Comparison of ENCODE assay signal across 9 cellular contexts in genomic region chr5:1545798-1546355, GRCh38. TPM values are rescaled to one million over a fixed set of nuclear protein-coding genes. Genes with fewer than 3 reads are reported as not detected.
DNase-seq lines count a peak whose midpoint lies in the region; FAIRE-seq and TF ChIP-seq lines count a peak whose summit lies in the region.
"Had no signal": no experiment of that assay in that cellular context is flagged by ENCODE, and none has a peak within 500 bp of the region (broad histone marks: within the 10 kb centered on the region; RNA-seq: fewer than 3 reads in every experiment).

No MANE protein-coding gene starts in this region.

- H3K36me3 ChIP-seq in endothelial cell of umbilical vein (ENCODE audit: control insufficient read depth in 2 of 2, extremely low read depth in 1 of 2, insufficient read depth in 2 of 2, low read length in 2 of 2) (no peaks in the 10 kb centered on the region), thyroid gland (no peaks in the 10 kb centered on the region), tibial artery (no peaks in the 10 kb centered on the region)

- CTCF ChIA-PET in endothelial cell of umbilical vein (lab: Charles Lee): interaction anchor here (1.0 kb wide), 1 partner anchor 11 kb away, joined by 3 read pairs; no protein-coding TSS in a partner anchor

- TF ChIP-seq CTCF in endothelial cell of umbilical vein (IDR thresholded peaks at IDR 0.05; ENCODE audit: extremely low read depth in 1 of 2, insufficient read depth in 1 of 2, low read depth in 1 of 2, low read length in 2 of 2) (no peak), thyroid gland (IDR thresholded peaks at IDR 0.05) (no peak), tibial artery (IDR thresholded peaks at IDR 0.05) (no peak)

- no peaks in the 10 kb centered on the region for H3K79me2 ChIP-seq in endothelial cell of umbilical vein (ENCODE audit: control insufficient read depth, insufficient read depth, low read length)
- H3K79me2 ChIP-seq: parathyroid adenoma had no signal

- H2AFZ ChIP-seq in endothelial cell of umbilical vein (ENCODE audit: low read depth, low read length): no peak overlapping the region
- H2AFZ ChIP-seq: parathyroid adenoma had no signal

- dilution Hi-C loops in endothelial cell of umbilical vein (cut with MboI; ENCODE audit: extremely low pct_ligation_motif_present, low sequenced_read_pairs): no loop called here

- H3K27me3 ChIP-seq in endothelial cell of umbilical vein (ENCODE audit: control insufficient read depth in 2 of 2, insufficient read depth in 2 of 2, low read length in 2 of 2): no peaks in the 10 kb centered on the region
- no peaks in the 10 kb centered on the region for H3K27me3 ChIP-seq in thyroid gland
- H3K27me3 ChIP-seq in tibial artery: no peaks in the 10 kb centered on the region

- peak; percentile 40 for DNase-seq in activated CD8-positive, alpha-beta memory T cell treated with anti-CD3 and anti-CD28 coated beads, Interleukin-2, amount 50 U/mL, for 48 hours
- no peak for DNase-seq in activated CD8-positive, alpha-beta memory T cell treated with anti-CD3 and anti-CD28 coated beads, Interleukin-2, amount 50 U/mL, for 4 hours
- DNase-seq in NCI-H2196 (lab: John Stamatoyannopoulos, UW; ENCODE audit: unreplicated experiment): peak; percentile 95
- no peak for DNase-seq in endothelial cell of umbilical vein (ENCODE audit: low read depth, low spot score)
- peak; percentile 46 to 49 for DNase-seq in thyroid gland
- no peak for DNase-seq in tibial artery
- no peak for DNase-seq in hypothalamus (lab: John Stamatoyannopoulos, UW)
- no peak for DNase-seq in SKM-1 treated with dmso at 0.1 percent for 144 hours (lab: John Stamatoyannopoulos, UW; ENCODE audit: unreplicated experiment)

- TF ChIP-seq POLR2A in endothelial cell of umbilical vein (IDR thresholded peaks at IDR 0.05; ENCODE audit: low read depth, low read length) (no peak), thyroid gland (IDR thresholded peaks at IDR 0.05) (no peak)

- H3K9me3 ChIP-seq in endothelial cell of umbilical vein (replicated peaks; ENCODE audit: control insufficient read depth, insufficient read depth, low read length) (no peaks in the 10 kb centered on the region), thyroid gland (no peaks in the 10 kb centered on the region), tibial artery (no peaks in the 10 kb centered on the region)

- no peak overlapping the region for H3K27ac ChIP-seq in endothelial cell of umbilical vein (ENCODE audit: insufficient read depth, low read depth, low read length)
- H3K27ac ChIP-seq in thyroid gland: no peak overlapping the region
- no peak overlapping the region for H3K27ac ChIP-seq in tibial artery
- H3K27ac ChIP-seq: parathyroid adenoma had no signal

- no peak overlapping the region for H3K9ac ChIP-seq in endothelial cell of umbilical vein (replicated peaks; ENCODE audit: extremely low read depth, insufficient read depth, low read length)
- H3K9ac ChIP-seq: parathyroid adenoma had no signal

- H3K4me1 ChIP-seq in endothelial cell of umbilical vein (ENCODE audit: control insufficient read depth, extremely low read depth, insufficient read depth, low read length) (peaks cover 3% of the 10 kb centered on the region), thyroid gland (peaks cover 0 to 12% of the 10 kb centered on the region in 2 donors), tibial artery (peaks cover 0 to 31% (median 9%) of the 10 kb centered on the region in 4 donors)
- H3K4me1 ChIP-seq: parathyroid adenoma had no signal

- H3K4me3 ChIP-seq in endothelial cell of umbilical vein (replicated peaks in 1 of 3; ENCODE audit: insufficient read depth in 1 of 3, low read depth in 1 of 3, low read length in 3 of 3) (no peak overlapping the region), thyroid gland (replicated peaks in 1 of 3) (no peak overlapping the region), tibial artery (no peak overlapping the region)

- H4K20me1 ChIP-seq in endothelial cell of umbilical vein (replicated peaks; ENCODE audit: control insufficient read depth, extremely low read depth, insufficient read depth, low read length): no peaks in the 10 kb centered on the region

- POLR2A ChIA-PET in endothelial cell of umbilical vein (lab: Charles Lee): no interaction called here

- FAIRE-seq in endothelial cell of umbilical vein (lab: Jason Lieb, UNC): peak; percentile 8

- intact Hi-C loops in endothelial cell of umbilical vein (cut with micrococcal nuclease): no loop called here
- intact Hi-C loops in thyroid gland (cut with DNase I): no loop called here
- intact Hi-C loops in tibial artery (cut with DNase I; ENCODE audit: low total_unique reads): no loop called here

- H3K4me2 ChIP-seq in endothelial cell of umbilical vein (ENCODE audit: insufficient read depth, low read length): no peak overlapping the region

- BruUV-seq in endothelial cell of umbilical vein (replicated peaks; lab: Mats Ljungman, UMichigan): no TSS peak

- 34 to 41% methylated on average over 6 of the region's 6 CpGs for WGBS in thyroid gland, 2 donors

- no peaks in the 10 kb centered on the region for H3K9me1 ChIP-seq in endothelial cell of umbilical vein (replicated peaks; ENCODE audit: control insufficient read depth, extremely low read depth, insufficient read depth, low read length)

TF ChIP-seq in endothelial cell of umbilical vein, 7 proteins besides CTCF, POLR2A, EP300 and RAD21:
- TF ChIP-seq JUN (IDR thresholded peaks at IDR 0.05; ENCODE audit: borderline replicate concordance, insufficient read depth, insufficient read length, low read depth): no peak
- no peak for TF ChIP-seq EZH2 (IDR thresholded peaks at IDR 0.05; ENCODE audit: borderline replicate concordance, low read depth, low read length, severe bottlenecking)
- no peak for TF ChIP-seq MAX (IDR thresholded peaks at IDR 0.05; ENCODE audit: insufficient read depth, insufficient read length)
- TF ChIP-seq FOS (IDR thresholded peaks at IDR 0.05; ENCODE audit: borderline replicate concordance, insufficient read depth, low read length): no peak
- no peak for TF ChIP-seq POLR2AphosphoS5 (IDR thresholded peaks at IDR 0.05; ENCODE audit: insufficient read depth, low read depth, low read length)
- TF ChIP-seq GATA2 (IDR thresholded peaks at IDR 0.05; ENCODE audit: insufficient read depth, insufficient read length, low read depth, low read length): no peak
- TF ChIP-seq MYC (IDR thresholded peaks at IDR 0.05; ENCODE audit: low read depth, low read length): no peak

RNA-seq across cellular contexts. Expression of gene LPCAT1, which starts 22.1 kb away (rescaled TPM):
- 49.2 and 57.2 TPM in 2 replicates for total RNA-seq in endothelial cell of umbilical vein
- 27.7 and 28.9 TPM in 2 replicates for polyA plus RNA-seq in endothelial cell of umbilical vein
- 22.7 and 30.8 TPM in 2 replicates for polyA plus RNA-seq in endothelial cell of umbilical vein (2011; cell fraction: cytosol; rRNA removed)
- polyA plus RNA-seq in endothelial cell of umbilical vein (2011; cell fraction: nucleus; rRNA removed): 40.7 and 46.4 TPM in 2 replicates
- 27.3 and 29.3 TPM in 2 replicates for polyA plus RNA-seq in endothelial cell of umbilical vein (2012)
- polyA minus RNA-seq in endothelial cell of umbilical vein: 25.0 and 27.0 TPM in 2 replicates
- polyA minus RNA-seq in endothelial cell of umbilical vein (2011; cell fraction: cytosol; rRNA and poly(A)+ RNA removed): 80.1 TPM
- 14.7 and 15.2 TPM in 2 replicates for polyA minus RNA-seq in endothelial cell of umbilical vein (2011; cell fraction: nucleus; rRNA and poly(A)+ RNA removed)
- 10 to 100 TPM; 30.9 to 35.7 (median 33.3) TPM for total RNA-seq in thyroid gland

Comparison
In these comparisons a context has a peak if more than half of its experiments do, and no peak if none do; other contexts are left out.
1. DNase-seq: peak in activated CD8-positive, alpha-beta memory T cell treated with anti-CD3 and anti-CD28 coated beads, Interleukin-2, amount 50 U/mL, for 48 hours (single experiment), NCI-H2196 (single experiment) and thyroid gland (2 of 2); none in activated CD8-positive, alpha-beta memory T cell treated with anti-CD3 and anti-CD28 coated beads, Interleukin-2, amount 50 U/mL, for 4 hours (single experiment), endothelial cell of umbilical vein (single experiment), tibial artery (0 of 2), hypothalamus (0 of 51) and SKM-1 treated with dmso at 0.1 percent for 144 hours (single experiment).